Comparison of ENCODE assay signal across 10 cellular contexts in genomic region chr19:19517235-19517619, GRCh38. TPM values are rescaled to one million over a fixed set of nuclear protein-coding genes. Genes with fewer than 3 reads are reported as not detected.
A peak's percentile ranks its signal among the peaks of the same experiment; 100 is the strongest.
DNase-seq lines count a peak whose midpoint lies in the region; ATAC-seq and TF ChIP-seq lines count a peak whose summit lies in the region.
"Had no signal": no experiment of that assay in that cellular context is flagged by ENCODE, and none has a peak within 500 bp of the region (broad histone marks: within the 10 kb centered on the region; RNA-seq: fewer than 3 reads in every experiment).

No MANE protein-coding gene starts in this region.

- no peaks in the 10 kb centered on the region for H3K9me3 ChIP-seq in CD8-positive, alpha-beta memory T cell (ENCODE audit: low read length)
- H3K9me3 ChIP-seq in aorta (ENCODE audit: control insufficient read depth, low read length): no peaks in the 10 kb centered on the region

- DNase-seq in CD8-positive, alpha-beta memory T cell: no peak
- DNase-seq in LNCaP clone FGC (ENCODE audit: low read depth): no peak
- DNase-seq in chondrocyte (ENCODE audit: low spot score): no peak
- no peak for DNase-seq in natural killer cell treated with Interleukin-12 subunit alpha and Interleukin-12 subunit beta and Interleukin-15 and Interleukin-18, amount 100 ng/mL, for 72 hours (ENCODE audit: low spot score)
- DNase-seq in aorta: no peak
- DNase-seq in HT-29 (ENCODE audit: low spot score): no peak
- DNase-seq in NCI-H1417 (lab: John Stamatoyannopoulos, UW): no peak
- no peak for DNase-seq in KG1 (lab: John Stamatoyannopoulos, UW)
- DNase-seq: stimulated activated CD4-positive, alpha-beta T cell treated with anti-CD3 and anti-CD28 coated beads, Interleukin-12 subunit alpha, Interleukin-12 subunit beta, amount 100 ng/mL, for 4 hours had no signal

- H3K4me1 ChIP-seq in CD8-positive, alpha-beta memory T cell (ENCODE audit: insufficient read depth, low read length): peaks cover 27% of the 10 kb centered on the region
- H3K4me1 ChIP-seq in aorta (ENCODE audit: control insufficient read depth in 1 of 2, insufficient read depth in 2 of 2, low read length in 2 of 2): no peaks in the 10 kb centered on the region

- no peak overlapping the region for H3K4me3 ChIP-seq in CD8-positive, alpha-beta memory T cell (ENCODE audit: low read length)
- H3K4me3 ChIP-seq in LNCaP clone FGC (ENCODE audit: low read depth, low read length) (peak overlapping the region; percentile 97), aorta (ENCODE audit: low read length in 2 of 2) (no peak overlapping the region)

- H3K27me3 ChIP-seq in CD8-positive, alpha-beta memory T cell (ENCODE audit: insufficient read depth, low read length, poor library complexity, severe bottlenecking): no peaks in the 10 kb centered on the region
- no peaks in the 10 kb centered on the region for H3K27me3 ChIP-seq in aorta (ENCODE audit: control insufficient read depth in 1 of 2, insufficient read depth in 2 of 2, low read length in 1 of 2)

- H3K36me3 Mint-ChIP-seq in CD8-positive, alpha-beta memory T cell: peaks cover 0 to 31% (median 3%) of the 10 kb centered on the region in 3 donors
- H3K36me3 Mint-ChIP-seq in chondrocyte (ENCODE audit: low read depth): peaks cover 9% of the 10 kb centered on the region
- H3K36me3 Mint-ChIP-seq in natural killer cell treated with Interleukin-12 subunit alpha and Interleukin-12 subunit beta and Interleukin-15 and Interleukin-18, amount 100 ng/mL, for 72 hours: peaks cover 6% of the 10 kb centered on the region

- H3K27ac Mint-ChIP-seq in CD8-positive, alpha-beta memory T cell: peak overlapping the region in 6 of 8 donors; percentile 15 to 97 (median 86)
- no peak overlapping the region for H3K27ac Mint-ChIP-seq in chondrocyte (ENCODE audit: unreplicated experiment)
- no peak overlapping the region for H3K27ac Mint-ChIP-seq in natural killer cell treated with Interleukin-12 subunit alpha and Interleukin-12 subunit beta and Interleukin-15 and Interleukin-18, amount 100 ng/mL, for 72 hours

- H3K27me3 Mint-ChIP-seq in CD8-positive, alpha-beta memory T cell: peaks cover 0 to 3% of the 10 kb centered on the region in 2 donors
- H3K27me3 Mint-ChIP-seq in chondrocyte (ENCODE audit: low read depth): no peaks in the 10 kb centered on the region
- no peaks in the 10 kb centered on the region for H3K27me3 Mint-ChIP-seq in natural killer cell treated with Interleukin-12 subunit alpha and Interleukin-12 subunit beta and Interleukin-15 and Interleukin-18, amount 100 ng/mL, for 72 hours

- POLR2A ChIA-PET in CD8-positive, alpha-beta memory T cell (lab: Charles Lee): interaction anchor here (0.6 kb wide), 1 partner anchor 346 kb away, joined by 4 read pairs; no protein-coding TSS in a partner anchor

- no peak for ATAC-seq in natural killer cell treated with Interleukin-12 subunit alpha and Interleukin-12 subunit beta and Interleukin-15 and Interleukin-18, amount 100 ng/mL, for 72 hours
- ATAC-seq in aorta (ENCODE audit: low FRiP score): no peak

- H3K36me3 ChIP-seq in CD8-positive, alpha-beta memory T cell (ENCODE audit: insufficient read depth, low read length): no peaks in the 10 kb centered on the region
- H3K36me3 ChIP-seq in aorta (ENCODE audit: control insufficient read depth in 1 of 2, insufficient read depth in 2 of 2, low read length in 1 of 2): peaks cover 2 to 3% of the 10 kb centered on the region in 2 donors

- H3K27ac ChIP-seq in CD8-positive, alpha-beta memory T cell (ENCODE audit: low read depth, low read length): no peak overlapping the region
- no peak overlapping the region for H3K27ac ChIP-seq in aorta (ENCODE audit: low read depth in 1 of 2, low read length in 2 of 2)

- CTCF ChIA-PET in CD8-positive, alpha-beta memory T cell (lab: Charles Lee): no interaction called here

- 77 to 84% methylated on average over 10 of the region's 10 CpGs for WGBS in aorta, 2 donors

- intact Hi-C loops in aorta (cut with DNase I): no loop called here

- peaks cover 31 to 54% (median 38%) of the 10 kb centered on the region in 3 donors for H3K4me1 Mint-ChIP-seq in CD8-positive, alpha-beta memory T cell
- H3K4me1 Mint-ChIP-seq in chondrocyte (ENCODE audit: low read depth): peaks cover 18% of the 10 kb centered on the region
- H3K4me1 Mint-ChIP-seq in natural killer cell treated with Interleukin-12 subunit alpha and Interleukin-12 subunit beta and Interleukin-15 and Interleukin-18, amount 100 ng/mL, for 72 hours (ENCODE audit: low read depth in 2 of 2): peaks cover 19 to 20% of the 10 kb centered on the region in 2 donors

- no peaks in the 10 kb centered on the region for H3K9me3 Mint-ChIP-seq in CD8-positive, alpha-beta memory T cell
- H3K9me3 Mint-ChIP-seq in chondrocyte (ENCODE audit: low read depth): no peaks in the 10 kb centered on the region
- H3K9me3 Mint-ChIP-seq in natural killer cell treated with Interleukin-12 subunit alpha and Interleukin-12 subunit beta and Interleukin-15 and Interleukin-18, amount 100 ng/mL, for 72 hours: no peaks in the 10 kb centered on the region

- no peak for TF ChIP-seq CTCF in LNCaP clone FGC (IDR thresholded peaks at IDR 0.05; ENCODE audit: control insufficient read depth, extremely low read depth, insufficient read depth)
- no peak for TF ChIP-seq CTCF in chondrocyte (IDR thresholded peaks at IDR 0.05)

- H3K4me3 Mint-ChIP-seq in CD8-positive, alpha-beta memory T cell: peak overlapping the region; percentile 94 to 98 (median 96)
- peak overlapping the region; percentile 91 for H3K4me3 Mint-ChIP-seq in chondrocyte (ENCODE audit: unreplicated experiment)
- peak overlapping the region; percentile 93 for H3K4me3 Mint-ChIP-seq in natural killer cell treated with Interleukin-12 subunit alpha and Interleukin-12 subunit beta and Interleukin-15 and Interleukin-18, amount 100 ng/mL, for 72 hours

RNA-seq across cellular contexts. Expression of gene NDUFA13, which starts 1.2 kb away (rescaled TPM):
- total RNA-seq in CD8-positive, alpha-beta memory T cell: 100 to 1,000 TPM; 337 to 341 TPM
- 334 TPM for polyA plus RNA-seq in CD8-positive, alpha-beta memory T cell
- total RNA-seq in chondrocyte: 313 to 316 TPM (median 313 TPM) in 3 replicates
- total RNA-seq in natural killer cell treated with Interleukin-12 subunit alpha and Interleukin-12 subunit beta and Interleukin-15 and Interleukin-18, amount 100 ng/mL, for 72 hours: 100 to 1,000 TPM; 261 to 310 TPM
- 100 to 1,000 TPM; 183 to 208 TPM for total RNA-seq in aorta
- 100 to 1,000 TPM; 249 to 307 TPM for polyA plus RNA-seq in aorta
- 190 and 202 TPM in 2 replicates for total RNA-seq in HT-29 (2014; rRNA removed; shearing (Covaris generic))

RNA-seq across cellular contexts. Expression of gene TSSK6, which starts 1.9 kb away (rescaled TPM):
- total RNA-seq in CD8-positive, alpha-beta memory T cell: 1 to 10 TPM; 3.1 to 3.4 TPM
- 1.4 TPM for polyA plus RNA-seq in CD8-positive, alpha-beta memory T cell
- total RNA-seq in chondrocyte: 1.3 to 1.8 TPM (median 1.4 TPM) in 3 replicates
- 1 to 10 TPM; 1.9 to 2.6 TPM for total RNA-seq in natural killer cell treated with Interleukin-12 subunit alpha and Interleukin-12 subunit beta and Interleukin-15 and Interleukin-18, amount 100 ng/mL, for 72 hours
- total RNA-seq in aorta: 1 to 10 TPM in 1 of 2 donors, under 1 TPM in 1; 0.84 to 1.2 TPM
- 1 to 10 TPM in 1 of 2 donors, under 1 TPM in 1; 0.50 to 1.3 TPM for polyA plus RNA-seq in aorta
- 1.3 and 1.5 TPM in 2 replicates for total RNA-seq in HT-29 (2014; rRNA removed; shearing (Covaris generic))

RNA-seq across cellular contexts. Expression of gene YJEFN3, which starts 11.5 kb away (rescaled TPM):
- 1 to 10 TPM; 6.5 to 7.5 TPM for total RNA-seq in CD8-positive, alpha-beta memory T cell
- polyA plus RNA-seq in CD8-positive, alpha-beta memory T cell: not detected
- total RNA-seq in chondrocyte (3.6 to 5.3 TPM (median 4.0 TPM) in 3 replicates), aorta (1 to 10 TPM; 3.8 to 7.2 TPM)
- total RNA-seq in natural killer cell treated with Interleukin-12 subunit alpha and Interleukin-12 subunit beta and Interleukin-15 and Interleukin-18, amount 100 ng/mL, for 72 hours: 10 to 100 TPM in 1 of 2 donors, 1 to 10 TPM in 1; 10.0 to 14.9 TPM
- 10 to 100 TPM in 1 of 2 donors, under 1 TPM in 1; 0.75 to 60.1 TPM for polyA plus RNA-seq in aorta
- 1.0 and 1.9 TPM in 2 replicates for total RNA-seq in HT-29 (2014; rRNA removed; shearing (Covaris generic))

RNA-seq across cellular contexts. Expression of gene CILP2, which starts 20.8 kb away (rescaled TPM):
- under 1 TPM; 0.07 to 0.11 TPM for total RNA-seq in CD8-positive, alpha-beta memory T cell
- polyA plus RNA-seq in CD8-positive, alpha-beta memory T cell: 0.33 TPM
- total RNA-seq in chondrocyte: 5.8 to 12.7 TPM (median 11.7 TPM) in 3 replicates
- total RNA-seq in natural killer cell treated with Interleukin-12 subunit alpha and Interleukin-12 subunit beta and Interleukin-15 and Interleukin-18, amount 100 ng/mL, for 72 hours: under 1 TPM; 0.21 to 0.42 TPM
- total RNA-seq in aorta: 1 to 10 TPM in 1 of 2 donors, under 1 TPM in 1; 0.36 to 4.2 TPM
- under 1 TPM in 1 of 2 donors, not detected in 1; 0.13 TPM for polyA plus RNA-seq in aorta
- 0.31 TPM in 1 of 2 replicates, not detected in the other for total RNA-seq in HT-29 (2014; rRNA removed; shearing (Covaris generic))
- total RNA-seq: HT1080 had no signal

Comparison
In these comparisons a context has a peak if more than half of its experiments do, and no peak if none do; other contexts are left out.
1. H3K27ac Mint-ChIP-seq: peak in CD8-positive, alpha-beta memory T cell (6 of 8); none in chondrocyte (single experiment) and natural killer cell treated with Interleukin-12 subunit alpha and Interleukin-12 subunit beta and Interleukin-15 and Interleukin-18, amount 100 ng/mL, for 72 hours (0 of 2).
2. Peak in every context shown above with its lines, with median percentiles within 50 percentile points of each other: H3K4me3 Mint-ChIP-seq.